19 cellular contexts compared by ENCODE assay signal in the genomic region with DNA sequence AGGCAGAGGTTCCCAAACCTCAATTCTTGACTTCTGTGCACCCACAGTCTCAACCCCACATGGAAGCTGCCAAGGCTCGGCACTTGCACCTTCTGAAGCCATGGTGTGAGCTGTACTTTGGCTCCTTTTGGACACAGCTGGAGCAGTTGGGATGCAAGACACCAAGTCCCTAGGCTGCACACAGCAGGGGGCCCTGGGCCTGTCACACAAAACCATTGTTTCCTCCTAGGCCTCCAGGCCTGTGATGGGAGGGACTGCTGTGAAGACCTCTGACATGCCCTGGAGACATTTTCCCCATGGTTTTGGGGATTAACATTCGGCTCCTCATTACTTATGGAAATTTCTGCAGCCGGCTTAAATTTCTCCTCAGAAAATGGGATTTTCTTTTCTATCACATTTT. TPM values are rescaled to one million over a fixed set of nuclear protein-coding genes. Genes with fewer than 3 reads are reported as not detected.
"Had no signal": no experiment of that assay in that cellular context is flagged by ENCODE, and none has a peak within 500 bp of the region (broad histone marks: within the 10 kb centered on the region; RNA-seq: fewer than 3 reads in every experiment).

No MANE protein-coding gene starts in this region.

RNA-seq across cellular contexts. Expression of a gene that starts 9.8 kb away (rescaled TPM):
- total RNA-seq: activated B cell treated with CpG ODN at 0.5 μM for 24 hours; activated CD4-positive, alpha-beta memory T cell treated with anti-CD3 and anti-CD28 coated beads for 36 hours; activated CD4-positive, alpha-beta T cell treated with anti-CD3 and anti-CD28 coated beads, Interleukin-2, amount 10 ng/mL, durations not matched to agents 24 days and 14 days; activated CD8-positive, alpha-beta memory T cell treated with anti-CD3 and anti-CD28 coated beads for 36 hours; activated CD8-positive, alpha-beta T cell treated with anti-CD3 and anti-CD28 coated beads for 36 hours; activated naive CD4-positive, alpha-beta T cell treated with anti-CD3 and anti-CD28 coated beads for 36 hours; activated naive CD4-positive, alpha-beta T cell treated with anti-CD3 and anti-CD28 coated beads, Interleukin-2, amount 50 U/mL, for 72 hours; activated naive CD8-positive, alpha-beta T cell treated with anti-CD3 and anti-CD28 coated beads for 36 hours; activated T-cell treated with anti-CD3 and anti-CD28 coated beads, Interleukin-2, amount 50 U/mL, for 4 hours; activated T-cell treated with anti-CD3 and anti-CD28 coated beads, Interleukin-2, amount 50 U/mL, for 72 hours; activated T-helper 1 cell treated with anti-CD3 and anti-CD28 coated beads, Interleukin-12 subunit alpha, Interleukin-12 subunit beta, Interleukin-2, Interleukin-4 antibody, amounts not matched to agents 30 ng/mL and 10 ng/mL and 1 ng/mL, durations not matched to agents 14 hours and 24 hours and 36 hours; adrenal gland; aorta; astrocyte; breast epithelium; cardiac septum; cerebellum had no signal
- polyA plus RNA-seq: adrenal gland had no signal

RNA-seq across cellular contexts. Expression of a gene that starts 25.7 kb away (rescaled TPM):
- total RNA-seq: activated B cell treated with CpG ODN at 0.5 μM for 24 hours; activated CD4-positive, alpha-beta memory T cell treated with anti-CD3 and anti-CD28 coated beads for 36 hours; activated CD4-positive, alpha-beta T cell treated with anti-CD3 and anti-CD28 coated beads, Interleukin-2, amount 10 ng/mL, durations not matched to agents 24 days and 14 days; activated CD8-positive, alpha-beta memory T cell treated with anti-CD3 and anti-CD28 coated beads for 36 hours; activated CD8-positive, alpha-beta T cell treated with anti-CD3 and anti-CD28 coated beads for 36 hours; activated naive CD4-positive, alpha-beta T cell treated with anti-CD3 and anti-CD28 coated beads for 36 hours; activated naive CD4-positive, alpha-beta T cell treated with anti-CD3 and anti-CD28 coated beads, Interleukin-2, amount 50 U/mL, for 72 hours; activated naive CD8-positive, alpha-beta T cell treated with anti-CD3 and anti-CD28 coated beads for 36 hours; activated T-cell treated with anti-CD3 and anti-CD28 coated beads, Interleukin-2, amount 50 U/mL, for 4 hours; activated T-cell treated with anti-CD3 and anti-CD28 coated beads, Interleukin-2, amount 50 U/mL, for 72 hours; activated T-helper 1 cell treated with anti-CD3 and anti-CD28 coated beads, Interleukin-12 subunit alpha, Interleukin-12 subunit beta, Interleukin-2, Interleukin-4 antibody, amounts not matched to agents 30 ng/mL and 10 ng/mL and 1 ng/mL, durations not matched to agents 14 hours and 24 hours and 36 hours; adrenal gland; aorta; astrocyte; body of pancreas; breast epithelium; cardiac septum; cerebellum had no signal
- polyA plus RNA-seq: adrenal gland, aorta had no signal

RNA-seq across cellular contexts. Expression of a gene that starts 28.6 kb away (rescaled TPM):
- total RNA-seq: activated B cell treated with CpG ODN at 0.5 μM for 24 hours; activated CD4-positive, alpha-beta memory T cell treated with anti-CD3 and anti-CD28 coated beads for 36 hours; activated CD4-positive, alpha-beta T cell treated with anti-CD3 and anti-CD28 coated beads, Interleukin-2, amount 10 ng/mL, durations not matched to agents 24 days and 14 days; activated CD8-positive, alpha-beta memory T cell treated with anti-CD3 and anti-CD28 coated beads for 36 hours; activated CD8-positive, alpha-beta T cell treated with anti-CD3 and anti-CD28 coated beads for 36 hours; activated naive CD4-positive, alpha-beta T cell treated with anti-CD3 and anti-CD28 coated beads for 36 hours; activated naive CD4-positive, alpha-beta T cell treated with anti-CD3 and anti-CD28 coated beads, Interleukin-2, amount 50 U/mL, for 72 hours; activated naive CD8-positive, alpha-beta T cell treated with anti-CD3 and anti-CD28 coated beads for 36 hours; activated T-cell treated with anti-CD3 and anti-CD28 coated beads, Interleukin-2, amount 50 U/mL, for 4 hours; activated T-cell treated with anti-CD3 and anti-CD28 coated beads, Interleukin-2, amount 50 U/mL, for 72 hours; activated T-helper 1 cell treated with anti-CD3 and anti-CD28 coated beads, Interleukin-12 subunit alpha, Interleukin-12 subunit beta, Interleukin-2, Interleukin-4 antibody, amounts not matched to agents 30 ng/mL and 10 ng/mL and 1 ng/mL, durations not matched to agents 14 hours and 24 hours and 36 hours; adrenal gland; aorta; astrocyte; body of pancreas; breast epithelium; cardiac septum; cerebellum had no signal

RNA-seq across cellular contexts. Expression of a gene that starts 35.7 kb away (rescaled TPM):
- total RNA-seq: activated B cell treated with CpG ODN at 0.5 μM for 24 hours; activated CD4-positive, alpha-beta memory T cell treated with anti-CD3 and anti-CD28 coated beads for 36 hours; activated CD4-positive, alpha-beta T cell treated with anti-CD3 and anti-CD28 coated beads, Interleukin-2, amount 10 ng/mL, durations not matched to agents 24 days and 14 days; activated CD8-positive, alpha-beta memory T cell treated with anti-CD3 and anti-CD28 coated beads for 36 hours; activated CD8-positive, alpha-beta T cell treated with anti-CD3 and anti-CD28 coated beads for 36 hours; activated naive CD4-positive, alpha-beta T cell treated with anti-CD3 and anti-CD28 coated beads for 36 hours; activated naive CD4-positive, alpha-beta T cell treated with anti-CD3 and anti-CD28 coated beads, Interleukin-2, amount 50 U/mL, for 72 hours; activated naive CD8-positive, alpha-beta T cell treated with anti-CD3 and anti-CD28 coated beads for 36 hours; activated T-cell treated with anti-CD3 and anti-CD28 coated beads, Interleukin-2, amount 50 U/mL, for 72 hours; activated T-helper 1 cell treated with anti-CD3 and anti-CD28 coated beads, Interleukin-12 subunit alpha, Interleukin-12 subunit beta, Interleukin-2, Interleukin-4 antibody, amounts not matched to agents 30 ng/mL and 10 ng/mL and 1 ng/mL, durations not matched to agents 14 hours and 24 hours and 36 hours; activated T-helper 17 cell treated with anti-CD3 and anti-CD28 coated beads, Interleukin-2, amount 50 U/mL, for 72 hours; aorta; astrocyte; body of pancreas; breast epithelium; cardiac septum; cerebellum had no signal

RNA-seq across cellular contexts. Expression of a gene that starts 46.7 kb away (rescaled TPM):
- total RNA-seq: activated B cell treated with CpG ODN at 0.5 μM for 24 hours; activated CD4-positive, alpha-beta memory T cell treated with anti-CD3 and anti-CD28 coated beads for 36 hours; activated CD4-positive, alpha-beta T cell treated with anti-CD3 and anti-CD28 coated beads, Interleukin-2, amount 10 ng/mL, durations not matched to agents 24 days and 14 days; activated CD8-positive, alpha-beta memory T cell treated with anti-CD3 and anti-CD28 coated beads for 36 hours; activated CD8-positive, alpha-beta T cell treated with anti-CD3 and anti-CD28 coated beads for 36 hours; activated naive CD4-positive, alpha-beta T cell treated with anti-CD3 and anti-CD28 coated beads for 36 hours; activated naive CD4-positive, alpha-beta T cell treated with anti-CD3 and anti-CD28 coated beads, Interleukin-2, amount 50 U/mL, for 72 hours; activated naive CD8-positive, alpha-beta T cell treated with anti-CD3 and anti-CD28 coated beads for 36 hours; activated T-cell treated with anti-CD3 and anti-CD28 coated beads, Interleukin-2, amount 50 U/mL, for 72 hours; activated T-helper 1 cell treated with anti-CD3 and anti-CD28 coated beads, Interleukin-12 subunit alpha, Interleukin-12 subunit beta, Interleukin-2, Interleukin-4 antibody, amounts not matched to agents 30 ng/mL and 10 ng/mL and 1 ng/mL, durations not matched to agents 14 hours and 24 hours and 36 hours; activated T-helper 17 cell treated with anti-CD3 and anti-CD28 coated beads, Interleukin-2, amount 50 U/mL, for 72 hours; adrenal gland; aorta; astrocyte; breast epithelium; cardiac septum; cerebellum had no signal
